15 cellular contexts compared by ENCODE assay signal in the genomic region with DNA sequence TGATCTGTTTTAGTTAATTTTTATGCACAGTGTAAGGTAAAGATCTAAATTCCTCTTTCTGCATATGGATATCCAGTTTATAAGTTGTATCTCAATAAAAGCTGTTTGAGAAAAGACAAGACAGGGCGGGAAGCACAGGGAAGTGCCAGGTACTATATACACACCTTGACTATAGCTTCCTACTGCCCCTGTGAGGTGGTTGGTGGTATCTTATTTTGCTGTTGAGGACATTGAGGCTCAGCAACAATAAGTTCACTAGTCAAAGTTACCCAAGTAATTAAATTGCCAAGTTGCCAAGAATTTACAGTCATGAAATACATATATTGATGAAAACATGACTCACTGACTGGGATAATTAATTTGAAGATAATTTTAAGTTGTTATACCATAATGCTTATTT.
DNase-seq lines count a peak whose midpoint lies in the region; ATAC-seq, FAIRE-seq and TF ChIP-seq lines count a peak whose summit lies in the region.
"Had no signal": no experiment of that assay in that cellular context is flagged by ENCODE, and none has a peak within 500 bp of the region (broad histone marks: within the 10 kb centered on the region; RNA-seq: fewer than 3 reads in every experiment).

No MANE protein-coding gene starts in this region.

- ATAC-seq in naive thymus-derived CD4-positive, alpha-beta T cell = peak; percentile 45

- FAIRE-seq in kidney (lab: Jason Lieb, UNC) = no peak

- DNase-seq in GM12865 (ENCODE audit: low read depth) (peak; percentile 30), astrocyte of the cerebellum (ENCODE audit: low read depth) (no peak), Ammon's horn (ENCODE audit: low spot score) (no peak), medulla oblongata (ENCODE audit: extremely low spot score) (no peak), kidney (no peak)
- peak in 2 of 9 donors; percentile 19 to 25 for DNase-seq in naive thymus-derived CD4-positive, alpha-beta T cell
- DNase-seq: activated CD4-positive, alpha-beta T cell treated with anti-CD3 and anti-CD28 coated beads, Interleukin-2, amount 50 U/mL, for 1 hour; dorsolateral prefrontal cortex; EL; HCEC 1CT; NCI-H1694; SIG-M5; stimulated activated CD8-positive, alpha-beta memory T cell treated with anti-CD3 and anti-CD28 coated beads, Interleukin-4, amount 100 ng/mL, for 48 hours had no signal

- no peaks in the 10 kb centered on the region for H3K79me2 ChIP-seq in Loucy (ENCODE audit: insufficient read depth, low read length)

- H3K9me2 ChIP-seq in Loucy (replicated peaks; ENCODE audit: low read depth, low read length) = no peaks in the 10 kb centered on the region

- POLR2A ChIA-PET in naive thymus-derived CD4-positive, alpha-beta T cell (lab: Charles Lee) = interaction anchor here (0.6 kb wide), 1 partner anchor 15 kb away, joined by 3 read pairs; no protein-coding TSS in a partner anchor

- no peaks in the 10 kb centered on the region for H4K20me1 ChIP-seq in Loucy (ENCODE audit: insufficient read depth, low read length, poor library complexity, severe bottlenecking)

- no peaks in the 10 kb centered on the region for H3K27me3 Mint-ChIP-seq in naive thymus-derived CD4-positive, alpha-beta T cell
- H3K27me3 Mint-ChIP-seq: activated naive CD4-positive, alpha-beta T cell treated with anti-CD3 and anti-CD28 coated beads, Interleukin-2, amount 50 U/mL, for 24 hours had no signal

- H3K4me1 Mint-ChIP-seq in naive thymus-derived CD4-positive, alpha-beta T cell = peaks cover 0 to 18% (median 6%) of the 10 kb centered on the region in 7 donors

- H3K27ac ChIP-seq in naive thymus-derived CD4-positive, alpha-beta T cell (ENCODE audit: low read depth, low read length) = no peak overlapping the region
- no peak overlapping the region for H3K27ac ChIP-seq in kidney (ENCODE audit: low read depth in 2 of 2, low read length in 2 of 2)
- H3K27ac ChIP-seq: dorsolateral prefrontal cortex had no signal

- no peaks in the 10 kb centered on the region for H3K27me3 ChIP-seq in Loucy (ENCODE audit: insufficient read depth, low read length, poor library complexity, severe bottlenecking)
- H3K27me3 ChIP-seq in naive thymus-derived CD4-positive, alpha-beta T cell (ENCODE audit: control insufficient read depth in 2 of 2, insufficient read depth in 2 of 2, low read length in 2 of 2) = no peaks in the 10 kb centered on the region
- H3K27me3 ChIP-seq: dorsolateral prefrontal cortex had no signal

- peaks cover 71% of the 10 kb centered on the region for H3K36me3 ChIP-seq in Loucy (ENCODE audit: insufficient read depth, low read length)
- peaks cover 4 to 25% (median 5%) of the 10 kb centered on the region in 3 experiments for H3K36me3 ChIP-seq in naive thymus-derived CD4-positive, alpha-beta T cell (ENCODE audit: control insufficient read depth in 2 of 3, insufficient read depth in 3 of 3, low read length in 3 of 3)
- H3K36me3 ChIP-seq in kidney (ENCODE audit: control insufficient read depth in 1 of 2, insufficient read depth in 2 of 2, low read length in 2 of 2) = peaks cover 6 to 12% of the 10 kb centered on the region in 2 donors

- H3K9me3 ChIP-seq in Loucy (ENCODE audit: insufficient read depth, low read depth, low read length) (no peaks in the 10 kb centered on the region), kidney (ENCODE audit: control insufficient read depth in 1 of 2, low read length in 2 of 2) (no peaks in the 10 kb centered on the region)
- H3K9me3 ChIP-seq in naive thymus-derived CD4-positive, alpha-beta T cell (ENCODE audit: control insufficient read depth in 2 of 3, low read length in 3 of 3) = no peaks in the 10 kb centered on the region

- no peak overlapping the region for H3K4me2 ChIP-seq in Loucy (ENCODE audit: low read depth, low read length, poor library complexity, severe bottlenecking)

- no peak overlapping the region for H3K4me3 Mint-ChIP-seq in naive thymus-derived CD4-positive, alpha-beta T cell
- H3K4me3 Mint-ChIP-seq: activated naive CD4-positive, alpha-beta T cell treated with anti-CD3 and anti-CD28 coated beads, Interleukin-2, amount 50 U/mL, for 24 hours had no signal

- H3F3A ChIP-seq in Loucy (ENCODE audit: low read depth) = no peaks in the 10 kb centered on the region

- H3K9ac ChIP-seq in Loucy (ENCODE audit: low read depth, low read length, poor library complexity, severe bottlenecking) (no peak overlapping the region), kidney (ENCODE audit: low read length in 2 of 2) (no peak overlapping the region)

- peaks cover 11 to 51% (median 36%) of the 10 kb centered on the region in 5 donors for H3K36me3 Mint-ChIP-seq in naive thymus-derived CD4-positive, alpha-beta T cell

- H2AFZ ChIP-seq in Loucy (ENCODE audit: low read length) = no peak overlapping the region

- no peaks in the 10 kb centered on the region for H3K4me1 ChIP-seq in Loucy (ENCODE audit: insufficient read depth, low read length, poor library complexity, severe bottlenecking)
- no peaks in the 10 kb centered on the region for H3K4me1 ChIP-seq in naive thymus-derived CD4-positive, alpha-beta T cell (ENCODE audit: control insufficient read depth in 2 of 2, insufficient read depth in 2 of 2, low read length in 2 of 2)
- H3K4me1 ChIP-seq in kidney (ENCODE audit: control insufficient read depth in 1 of 2, insufficient read depth in 1 of 2, low read depth in 1 of 2, low read length in 2 of 2) = no peaks in the 10 kb centered on the region

- in situ Hi-C loops in astrocyte of the cerebellum (cut with HindIII; ENCODE audit: low sequenced_read_pairs) = loop anchor here (25.0 kb wide), 1 partner anchor 347 kb away; no protein-coding TSS in a partner anchor

- intact Hi-C loops in naive thymus-derived CD4-positive, alpha-beta T cell (cut with micrococcal nuclease) = loop anchor here in 1 of 2 donors (1.0 to 10.0 kb wide), 4 partner anchors 141 to 494 kb away; no protein-coding TSS in a partner anchor
- intact Hi-C loops in kidney (cut with DNase I) = no loop called here

- no peaks in the 10 kb centered on the region for H3K9me3 Mint-ChIP-seq in naive thymus-derived CD4-positive, alpha-beta T cell
- H3K9me3 Mint-ChIP-seq: activated naive CD4-positive, alpha-beta T cell treated with anti-CD3 and anti-CD28 coated beads, Interleukin-2, amount 50 U/mL, for 24 hours had no signal

- H3K4me3 ChIP-seq in GM12865 (ENCODE audit: low read depth, low read length) = no peak overlapping the region
- H3K4me3 ChIP-seq in Loucy (ENCODE audit: low read length, poor library complexity, severe bottlenecking) = no peak overlapping the region
- H3K4me3 ChIP-seq in astrocyte of the cerebellum (ENCODE audit: low read depth, low read length) = no peak overlapping the region
- no peak overlapping the region for H3K4me3 ChIP-seq in naive thymus-derived CD4-positive, alpha-beta T cell (ENCODE audit: low read length)
- no peak overlapping the region for H3K4me3 ChIP-seq in kidney (ENCODE audit: low read length in 2 of 2)
- H3K4me3 ChIP-seq: dorsolateral prefrontal cortex had no signal

- CTCF ChIA-PET in naive thymus-derived CD4-positive, alpha-beta T cell (lab: Charles Lee) = interaction anchor here (1.0 to 1.1 kb wide), 2 partner anchors 15 to 125 kb away, joined by 3 to 8 read pairs; no protein-coding TSS in a partner anchor

- TF ChIP-seq CTCF in GM12865 (IDR thresholded peaks at IDR 0.05; ENCODE audit: insufficient read depth, low read depth, low read length, missing control alignments) = peak; percentile 30
- peak; percentile 50 for TF ChIP-seq CTCF in Loucy (conservative IDR thresholded peaks at IDR 0.05; ENCODE audit: low read length)
- peak; percentile 21 for TF ChIP-seq CTCF in astrocyte of the cerebellum (IDR thresholded peaks at IDR 0.05; ENCODE audit: low read depth, low read length, missing control alignments)
- TF ChIP-seq CTCF in kidney (IDR thresholded peaks at IDR 0.05; ENCODE audit: borderline replicate concordance, extremely low read depth, insufficient read depth) = no peak

- peak overlapping the region in 1 of 9 donors; percentile 39 for H3K27ac Mint-ChIP-seq in naive thymus-derived CD4-positive, alpha-beta T cell
- H3K27ac Mint-ChIP-seq: activated naive CD4-positive, alpha-beta T cell treated with anti-CD3 and anti-CD28 coated beads, Interleukin-2, amount 50 U/mL, for 24 hours had no signal
